In genomic region chr3:32414527-32415202, GRCh38 we compare ENCODE assay signal across 9 cellular contexts. TPM values are rescaled to one million over a fixed set of nuclear protein-coding genes. Genes with fewer than 3 reads are reported as not detected.
DNase-seq lines count a peak whose midpoint lies in the region; ATAC-seq, FAIRE-seq and TF ChIP-seq lines count a peak whose summit lies in the region.
"Had no signal": no experiment of that assay in that cellular context is flagged by ENCODE, and none has a peak within 500 bp of the region (broad histone marks: within the 10 kb centered on the region; RNA-seq: fewer than 3 reads in every experiment).

No MANE protein-coding gene starts in this region.

- intact Hi-C loops in heart right ventricle (cut with DNase I) = no loop called here

- no peaks in the 10 kb centered on the region for H3K27me3 ChIP-seq in ACC112 (ENCODE audit: insufficient read depth, low read length)
- no peaks in the 10 kb centered on the region for H3K27me3 ChIP-seq in WERI-Rb-1 (ENCODE audit: insufficient read depth, low read depth, severe bottlenecking)
- no peaks in the 10 kb centered on the region for H3K27me3 ChIP-seq in heart right ventricle

- WGBS in heart right ventricle, 2 donors = 62% methylated on average over 6 of the region's 6 CpGs

- TF ChIP-seq POLR2A in GM12892 (IDR thresholded peaks at IDR 0.05; ENCODE audit: low read depth, low read length) = no peak

- H3K4me3 ChIP-seq in ACC112 (ENCODE audit: low read depth, low read length) (0 out of 2 replicates have a peak overlapping the region, but pooled peaks have one; percentile 13), WERI-Rb-1 (ENCODE audit: low read depth, low read length) (no peak overlapping the region), heart right ventricle (no peak overlapping the region)

- H3K4me1 ChIP-seq in ACC112 (ENCODE audit: control insufficient read depth, insufficient read depth, low read length, unreplicated experiment) (peaks cover 17% of the 10 kb centered on the region), heart right ventricle (peaks cover 0 to 56% (median 18%) of the 10 kb centered on the region in 9 donors)

- H3K27me3 Mint-ChIP-seq in osteocyte (ENCODE audit: unreplicated experiment) = no peaks in the 10 kb centered on the region

- H2AFZ ChIP-seq in ACC112 (ENCODE audit: low read length, unreplicated experiment) = peak overlapping the region; percentile 0

- ATAC-seq in GM21717 (IDR thresholded peaks at IDR 0.05; ENCODE audit: unreplicated experiment) (peak; percentile 79), heart right ventricle (peak; percentile 55 to 94 (median 80)), HG02870 (IDR thresholded peaks at IDR 0.05; ENCODE audit: unreplicated experiment) (no peak)

- H3K4me3 Mint-ChIP-seq in osteocyte (ENCODE audit: unreplicated experiment) = no peak overlapping the region

- H3K79me2 ChIP-seq in ACC112 (ENCODE audit: control insufficient read depth, insufficient read depth, low read length, unreplicated experiment) = peaks cover 42% of the 10 kb centered on the region

- H3K9me3 Mint-ChIP-seq in osteocyte (ENCODE audit: unreplicated experiment) = no peaks in the 10 kb centered on the region

- no peak for DNase-seq in WERI-Rb-1
- DNase-seq in heart right ventricle = peak in 1 of 2 donors; percentile 57
- no peak for DNase-seq in osteocyte (ENCODE audit: extremely low spot score, unreplicated experiment)
- DNase-seq in GM12892 (ENCODE audit: insufficient read length) = no peak
- no peak for DNase-seq in RCC 7860 (ENCODE audit: low spot score)

- FAIRE-seq in GM12892 (lab: Jason Lieb, UNC) = no peak
- FAIRE-seq in RCC 7860 (lab: Jason Lieb, UNC) = no peak

- TF ChIP-seq CTCF in WERI-Rb-1 (IDR thresholded peaks at IDR 0.05; ENCODE audit: low read depth, low read length) (no peak), heart right ventricle (IDR thresholded peaks at IDR 0.05) (no peak), osteocyte (IDR thresholded peaks at IDR 0.05) (no peak)

- H3K36me3 Mint-ChIP-seq in osteocyte (ENCODE audit: unreplicated experiment) = no peaks in the 10 kb centered on the region

- H3K27ac ChIP-seq in ACC112 (ENCODE audit: low read depth, low read length) (peak overlapping the region; percentile 56), WERI-Rb-1 (peak overlapping the region; percentile 70), heart right ventricle (peak overlapping the region in 8 of 10 donors; percentile 23 to 90 (median 55))
- H3K27ac ChIP-seq: VCaP had no signal

- peaks cover 2% of the 10 kb centered on the region for H3K9me3 ChIP-seq in WERI-Rb-1 (ENCODE audit: severe bottlenecking)
- peaks cover 0 to 6% (median 0%) of the 10 kb centered on the region in 11 donors for H3K9me3 ChIP-seq in heart right ventricle

- H3K4me1 Mint-ChIP-seq in osteocyte (ENCODE audit: unreplicated experiment) = peaks cover 29% of the 10 kb centered on the region

- H3K36me3 ChIP-seq in ACC112 (ENCODE audit: insufficient read depth, low read length) (no peaks in the 10 kb centered on the region), WERI-Rb-1 (no peaks in the 10 kb centered on the region), heart right ventricle (no peaks in the 10 kb centered on the region)

- no peak overlapping the region for H3K27ac Mint-ChIP-seq in osteocyte (ENCODE audit: unreplicated experiment)

RNA-seq across cellular contexts. Expression of gene CMTM7, which starts 23.0 kb away (rescaled TPM):
- total RNA-seq in heart right ventricle (1 to 10 TPM; 1.7 to 9.2 (median 2.8) TPM), osteocyte (14.7 and 17.8 TPM in 2 replicates)
- polyA plus RNA-seq in heart right ventricle = 1 to 10 TPM; 4.5 to 7.2 TPM
- polyA plus RNA-seq in GM12892 (2012; ENCODE audit: missing spikeins) = 6.5 TPM
